In genomic region chr18:47932170-47932569, GRCh38 we compare ENCODE assay signal across 9 cellular contexts. TPM values are rescaled to one million over a fixed set of nuclear protein-coding genes. Genes with fewer than 3 reads are reported as not detected.
DNase-seq lines count a peak whose midpoint lies in the region; ATAC-seq, FAIRE-seq and TF ChIP-seq lines count a peak whose summit lies in the region.
"Had no signal": no experiment of that assay in that cellular context is flagged by ENCODE, and none has a peak within 500 bp of the region (broad histone marks: within the 10 kb centered on the region; RNA-seq: fewer than 3 reads in every experiment).

No MANE protein-coding gene starts in this region.

- no peak overlapping the region for H2BK120ac ChIP-seq in H1 (replicated peaks; ENCODE audit: low read depth, low read length)

- no peaks in the 10 kb centered on the region for H3K36me3 ChIP-seq in OCI-LY7 (ENCODE audit: insufficient read depth, low read length)
- no peaks in the 10 kb centered on the region for H3K36me3 ChIP-seq in H1 (ENCODE audit: control insufficient read depth in 2 of 4, insufficient read depth in 4 of 4, low read length in 3 of 4)
- H3K36me3 ChIP-seq in psoas muscle (ENCODE audit: insufficient read depth in 1 of 2, low read depth in 1 of 2) = no peaks in the 10 kb centered on the region

- TF ChIP-seq RAD21 in H1 (IDR thresholded peaks at IDR 0.05 in 1 of 2, conservative IDR thresholded peaks at IDR 0.05 in 1 of 2; ENCODE audit: low read depth in 2 of 2, low read length in 2 of 2) = no peak

- no peak overlapping the region for H3K14ac ChIP-seq in H1 (ENCODE audit: insufficient read length)

- no peak overlapping the region for H2AK5ac ChIP-seq in H1 (ENCODE audit: low read depth, low read length)

- BruUV-seq in OCI-LY7 (replicated peaks; lab: Mats Ljungman, UMichigan) = no TSS peak

- FAIRE-seq in H1 (lab: Jason Lieb, UNC) = no peak

- no peak overlapping the region for H3K56ac ChIP-seq in H1 (replicated peaks; ENCODE audit: insufficient read length, low read depth, low read length)

- H3K9me3 ChIP-seq in OCI-LY7 (ENCODE audit: low read length) (no peaks in the 10 kb centered on the region), H1 (ENCODE audit: insufficient read depth in 2 of 2, low read depth in 1 of 2, low read length in 1 of 2) (no peaks in the 10 kb centered on the region), psoas muscle (no peaks in the 10 kb centered on the region)

- no peak overlapping the region for H4K8ac ChIP-seq in H1 (ENCODE audit: extremely low read depth, insufficient read depth, low read length)

- no peak overlapping the region for H3K9ac ChIP-seq in H1 (replicated peaks in 1 of 4; ENCODE audit: extremely low read depth in 1 of 4, low read depth in 3 of 4, low read length in 3 of 4)

- H3K27me3 ChIP-seq in H1 (replicated peaks in 1 of 4; ENCODE audit: control insufficient read depth in 3 of 4, extremely low read depth in 1 of 4, insufficient read depth in 3 of 4, low read length in 3 of 4) = no peaks in the 10 kb centered on the region
- H3K27me3 ChIP-seq in psoas muscle (ENCODE audit: insufficient read depth in 3 of 3, low read length in 2 of 3) = no peaks in the 10 kb centered on the region

- no peak for ATAC-seq in psoas muscle
- ATAC-seq in GM18511 (IDR thresholded peaks at IDR 0.05; ENCODE audit: unreplicated experiment) = no peak

- H3K18ac ChIP-seq in H1 (ENCODE audit: extremely low read depth, low read length) = no peak overlapping the region

- H4K91ac ChIP-seq in H1 (replicated peaks; ENCODE audit: insufficient read length, low read length) = no peak overlapping the region

- no peak for TF ChIP-seq POLR2A in H1 (IDR thresholded peaks at IDR 0.05; ENCODE audit: control extremely low read depth in 1 of 2, low read depth in 2 of 2, low read length in 2 of 2)

- H2BK15ac ChIP-seq in H1 (ENCODE audit: low read length) = no peak overlapping the region

- H3K79me2 ChIP-seq in OCI-LY7 (ENCODE audit: insufficient read depth, low read depth, low read length) = peaks cover 29% of the 10 kb centered on the region
- H3K79me2 ChIP-seq in H1 (ENCODE audit: control insufficient read depth in 1 of 2, insufficient read depth in 2 of 2, low read length in 2 of 2) = peaks cover 7 to 27% of the 10 kb centered on the region in 2 experiments

- no peak overlapping the region for H3K23ac ChIP-seq in H1 (ENCODE audit: insufficient read length)

- no peak overlapping the region for H4K5ac ChIP-seq in H1 (ENCODE audit: insufficient read length, low read depth, low read length)

- H4K20me1 ChIP-seq in OCI-LY7 (ENCODE audit: insufficient read depth, low read length) = peaks cover 16% of the 10 kb centered on the region; the same call in 1 of the 2 replicates
- H4K20me1 ChIP-seq in H1 (replicated peaks in 1 of 2; ENCODE audit: control insufficient read depth in 1 of 2, insufficient read depth in 2 of 2, low read length in 2 of 2) = peaks cover 1 to 6% of the 10 kb centered on the region in 2 experiments

- TF ChIP-seq EP300 in H1 (IDR thresholded peaks at IDR 0.05; ENCODE audit: borderline replicate concordance in 1 of 2, low read depth in 2 of 2, low read length in 2 of 2) = no peak

- H3K23me2 ChIP-seq in H1 (ENCODE audit: low read depth, low read length) = peaks cover 2% of the 10 kb centered on the region; the same call in 1 of the 2 replicates

- H3K4me1 ChIP-seq in OCI-LY7 (ENCODE audit: insufficient read depth, low read length, poor library complexity, severe bottlenecking) (peaks cover 18% of the 10 kb centered on the region), H1 (replicated peaks in 1 of 4; ENCODE audit: control insufficient read depth in 3 of 4, insufficient read depth in 4 of 4, low read length in 3 of 4) (peaks cover 2 to 13% (median 8%) of the 10 kb centered on the region in 4 experiments; a peak in 6 of 7 replicates), psoas muscle (peaks cover 24% of the 10 kb centered on the region)

- H3K9me2 ChIP-seq in OCI-LY7 (ENCODE audit: insufficient read depth, low read length) = no peaks in the 10 kb centered on the region

- H3K79me1 ChIP-seq in H1 (ENCODE audit: low read depth, low read length) = no peaks in the 10 kb centered on the region

- WGBS in H1 (ENCODE audit: extremely low coverage in 1 of 2, insufficient coverage in 1 of 2, insufficient read length in 1 of 2, insufficient replicate concordance in 2 of 2, low coverage in 1 of 2, low lambda C conversion rate in 2 of 2, missing lambda C conversion rate in 1 of 2), 2 experiments = 83% methylated on average over 9 of the region's 9 CpGs; no CpG with 5 or more reads in 1 of the 2 experiments
- WGBS in psoas muscle, 3 donors = 80 to 81% (median 81%) methylated on average over 9 of the region's 9 CpGs

- CTCF ChIA-PET in OCI-LY7 (lab: Charles Lee; ENCODE audit: unreplicated experiment) (no interaction called here), H1 (lab: Charles Lee; ENCODE audit: partially characterized antibody) (interaction anchor here (0.7 to 9.3 kb wide), 13 partner anchors 13 to 458 kb away, joined by 3 to 117 read pairs (median 4); no protein-coding TSS in a partner anchor), GM10248 (lab: Yijun Ruan, JAX) (no interaction called here)

- H3K4ac ChIP-seq in H1 (replicated peaks; ENCODE audit: insufficient read length, low read depth, low read length) = no peak overlapping the region

- H3K4me3 ChIP-seq in GM12864 (ENCODE audit: low read depth, low read length) = peak overlapping the region; percentile 90; the same call in 1 of the 2 replicates
- H3K4me3 ChIP-seq in OCI-LY7 (ENCODE audit: low read depth, low read length, poor library complexity, severe bottlenecking) = peak overlapping the region; percentile 80
- peak overlapping the region in 2 of 4 experiments; percentile 68 to 75; a peak in 4 of 8 replicates for H3K4me3 ChIP-seq in H1 (ENCODE audit: extremely low read depth in 1 of 4, insufficient read depth in 2 of 4, low read depth in 3 of 4, low read length in 4 of 4)
- H3K4me3 ChIP-seq in psoas muscle = peak overlapping the region; percentile 86

- H3K4me2 ChIP-seq in OCI-LY7 (ENCODE audit: low read length) (peak overlapping the region; percentile 78), H1 (ENCODE audit: insufficient read depth in 1 of 2, low read depth in 2 of 2, low read length in 2 of 2) (peak overlapping the region; percentile 58 to 71)

- intact Hi-C loops in OCI-LY7 (cut with micrococcal nuclease; ENCODE audit: unreplicated experiment) (loop anchor here (5.0 kb wide), 2 partner anchors 45 to 250 kb away; no protein-coding TSS in a partner anchor), psoas muscle (cut with DNase I) (loop anchor here in 1 of 2 donors (5.0 kb wide), 1 partner anchor 90 kb away; no protein-coding TSS in a partner anchor), posterior vena cava (cut with DNase I) (loop anchor here in 1 of 2 donors (2.0 kb wide), 1 partner anchor 69 kb away; no protein-coding TSS in a partner anchor)

- H2BK12ac ChIP-seq in H1 (ENCODE audit: low read depth, low read length) = no peak overlapping the region

- POLR2A ChIA-PET in OCI-LY7 (lab: Charles Lee) = no interaction called here
- POLR2A ChIA-PET in H1 (lab: Charles Lee; ENCODE audit: partially characterized antibody) = interaction anchor here (1.0 kb wide), 1 partner anchor 65 kb away, joined by 3 read pairs; no protein-coding TSS in a partner anchor
- POLR2A ChIA-PET in GM10248 (lab: Yijun Ruan, JAX) = no interaction called here

- H2BK20ac ChIP-seq in H1 (ENCODE audit: low read length) = no peak overlapping the region

- DNase-seq in GM12864 (ENCODE audit: low read depth) = no peak
- DNase-seq in OCI-LY7 (ENCODE audit: low spot score) = no peak
- no peak for DNase-seq in H1 (ENCODE audit: low read depth in 1 of 2, low spot score in 2 of 2)
- DNase-seq in psoas muscle = no peak
- no peak for DNase-seq in GM10248 (ENCODE audit: extremely low spot score)
- DNase-seq in T-helper 9 cell = no peak
- DNase-seq in posterior vena cava (ENCODE audit: low spot score) = no peak
- DNase-seq: NCI-H2081 treated with DMSO at 0.1 percent for 48 hours had no signal

- H2AFZ ChIP-seq in OCI-LY7 (ENCODE audit: low read length) = peak overlapping the region; percentile 86
- H2AFZ ChIP-seq in H1 (ENCODE audit: low read length) = no peak overlapping the region

- H3K27ac ChIP-seq in OCI-LY7 (ENCODE audit: low read depth, low read length, poor library complexity, severe bottlenecking) (peak overlapping the region; percentile 88), H1 (ENCODE audit: low read depth, low read length) (no peak overlapping the region; the same call in 1 of the 2 replicates), psoas muscle (peak overlapping the region; percentile 98)

- H2BK5ac ChIP-seq in H1 (ENCODE audit: low read depth, low read length) = no peak overlapping the region

- no peak for TF ChIP-seq CTCF in GM12864 (IDR thresholded peaks at IDR 0.05; ENCODE audit: low read depth, low read length, missing control alignments)
- TF ChIP-seq CTCF in OCI-LY7 (conservative IDR thresholded peaks at IDR 0.05; ENCODE audit: low read length) = no peak
- TF ChIP-seq CTCF in H1 (IDR thresholded peaks at IDR 0.05; ENCODE audit: control extremely low read depth in 1 of 3, insufficient read depth in 1 of 3, low read depth in 1 of 3, low read length in 3 of 3) = no peak
- TF ChIP-seq CTCF in psoas muscle (IDR thresholded peaks at IDR 0.05) = no peak
- no peak for TF ChIP-seq CTCF in GM10248 (IDR thresholded peaks at IDR 0.05; ENCODE audit: control extremely low read depth, extremely low read depth, low read depth, missing control alignments)

TF ChIP-seq in H1, 55 proteins besides CTCF, POLR2A, EP300 and RAD21 (continues in another document):
- TF ChIP-seq EZH2 (IDR thresholded peaks at IDR 0.05; ENCODE audit: low read depth, low read length, severe bottlenecking) = no peak
- TF ChIP-seq TAF7 (optimal IDR thresholded peaks at IDR 0.05; ENCODE audit: borderline replicate concordance, low read depth, low read length) = no peak
- TF ChIP-seq POU5F1 (IDR thresholded peaks at IDR 0.05; ENCODE audit: low read depth, low read length) = no peak
- TF ChIP-seq SIX5 (IDR thresholded peaks at IDR 0.05; ENCODE audit: low read depth, low read length) = no peak
- TF ChIP-seq RBBP5 (IDR thresholded peaks at IDR 0.05; ENCODE audit: borderline replicate concordance, low read depth, low read length) = no peak
- TF ChIP-seq NRF1 (IDR thresholded peaks at IDR 0.05; ENCODE audit: low read depth, low read length) = no peak

RNA-seq across cellular contexts. Expression of gene SMAD2, which starts 1.7 kb away (rescaled TPM):
- total RNA-seq in OCI-LY7 (2014; rRNA removed; shearing (Covaris generic)) = 40.4 and 46.8 TPM in 2 replicates
- total RNA-seq in OCI-LY7 (2022) = 81.1 and 84.8 TPM in 2 replicates
- total RNA-seq in H1 (2021; fragmentation: NEBNext Ultra II Directional; extraction: Animal tissue kit (Norgen Biotek cat#: 25700)) = 124 and 132 TPM in 2 replicates
- 24.7 and 28.4 TPM in 2 replicates for polyA plus RNA-seq in H1 (2011; rRNA removed)
- 34.3 TPM for polyA plus RNA-seq in H1 (2011; cell fraction: cytosol; rRNA removed)
- 28.6 TPM for polyA plus RNA-seq in H1 (2011; cell fraction: nucleus; rRNA removed)
- polyA plus RNA-seq in H1 (2012, experiment 1 of 2) = 47.1 to 77.4 TPM (median 56.0 TPM) in 4 replicates
- 7.3 TPM for polyA plus RNA-seq in H1 (2012, experiment 2 of 2)
- 38.2 TPM for polyA plus RNA-seq in H1 (2013, experiment 1 of 2)
- 38.2 TPM for polyA plus RNA-seq in H1 (2013, experiment 2 of 2)
- polyA minus RNA-seq in H1 (2011; rRNA and poly(A)+ RNA removed) = 126 and 210 TPM in 2 replicates
- polyA minus RNA-seq in H1 (2011; cell fraction: cytosol; rRNA and poly(A)+ RNA removed) = 69.9 TPM
- 143 TPM for polyA minus RNA-seq in H1 (2011; cell fraction: nucleus; rRNA and poly(A)+ RNA removed)
- total RNA-seq in psoas muscle = 10 to 100 TPM; 60.1 to 76.4 (median 63.8) TPM
- polyA plus RNA-seq in psoas muscle = 10 to 100 TPM; 28.3 to 59.1 (median 33.2) TPM
- total RNA-seq in posterior vena cava = 100 to 1,000 TPM; 103 to 114 TPM
